In genomic region chr2:85998071-85998991, GRCh38 we compare ENCODE assay signal across 9 cellular contexts.
DNase-seq lines count a peak whose midpoint lies in the region; ATAC-seq and TF ChIP-seq lines count a peak whose summit lies in the region.
"Had no signal": no experiment of that assay in that cellular context is flagged by ENCODE, and none has a peak within 500 bp of the region (broad histone marks: within the 10 kb centered on the region; RNA-seq: fewer than 3 reads in every experiment).

No MANE protein-coding gene starts in this region.

- H3K36me3 Mint-ChIP-seq in activated CD4-positive, alpha-beta T cell treated with anti-CD3 and anti-CD28 coated beads for 36 hours (ENCODE audit: low read depth), result peaks cover 2% of the 10 kb centered on the region

- H3K4me1 Mint-ChIP-seq in activated CD4-positive, alpha-beta T cell treated with anti-CD3 and anti-CD28 coated beads for 36 hours, result peaks cover 51% of the 10 kb centered on the region

- H3K27me3 Mint-ChIP-seq in activated CD4-positive, alpha-beta T cell treated with anti-CD3 and anti-CD28 coated beads for 36 hours, result no peaks in the 10 kb centered on the region

- POLR2A ChIA-PET in activated CD4-positive, alpha-beta T cell treated with anti-CD3 and anti-CD28 coated beads for 36 hours (lab: Charles Lee), result no interaction called here

- TF ChIP-seq CTCF in thoracic aorta (IDR thresholded peaks at IDR 0.05), result no peak

- peak overlapping the region; percentile 52 for H3K4me3 ChIP-seq in thoracic aorta

- intact Hi-C loops in activated CD4-positive, alpha-beta T cell treated with anti-CD3 and anti-CD28 coated beads for 36 hours (cut with DNase I, micrococcal nuclease), result no loop called here

- CTCF ChIA-PET in activated CD4-positive, alpha-beta T cell treated with anti-CD3 and anti-CD28 coated beads for 36 hours (lab: Charles Lee), result interaction anchor here (0.7 to 1.4 kb wide), 3 partner anchors 82 to 185 kb away, joined by 3 read pairs; no protein-coding TSS in a partner anchor

- peaks cover 3% of the 10 kb centered on the region for H3K9me3 Mint-ChIP-seq in activated CD4-positive, alpha-beta T cell treated with anti-CD3 and anti-CD28 coated beads for 36 hours (ENCODE audit: low read depth)

- H3K36me3 ChIP-seq in thoracic aorta, result no peaks in the 10 kb centered on the region

- DNase-seq in activated CD4-positive, alpha-beta T cell treated with anti-CD3 and anti-CD28 coated beads for 36 hours, result no peak
- DNase-seq in activated CD4-positive, alpha-beta T cell treated with anti-CD3 and anti-CD28 coated beads for 1 hour, result no peak
- DNase-seq in amniotic epithelial cell (ENCODE audit: low read depth), result peak; percentile 60
- peak; percentile 76 for DNase-seq in left kidney (ENCODE audit: low read depth, low spot score)
- no peak for DNase-seq in thoracic aorta (ENCODE audit: low spot score)
- DNase-seq in DMS53 treated with DMSO at 0.1 percent for 48 hours (lab: John Stamatoyannopoulos, UW; ENCODE audit: unreplicated experiment), result no peak
- no peak for DNase-seq in NCI-H524 (lab: John Stamatoyannopoulos, UW)
- DNase-seq: NCI-H187 treated with DMSO at 0.1 percent for 48 hours had no signal

- peak overlapping the region; percentile 60 for H3K27ac Mint-ChIP-seq in activated CD4-positive, alpha-beta T cell treated with anti-CD3 and anti-CD28 coated beads for 36 hours

- H3K4me1 ChIP-seq in thoracic aorta (ENCODE audit: control insufficient read depth in 1 of 2, low read depth in 2 of 2), result peaks cover 56 to 69% of the 10 kb centered on the region in 2 donors

- no peak overlapping the region for H3K4me3 Mint-ChIP-seq in activated CD4-positive, alpha-beta T cell treated with anti-CD3 and anti-CD28 coated beads for 36 hours

- H3K27ac ChIP-seq in thoracic aorta, result peak overlapping the region; percentile 88 to 92

- no peaks in the 10 kb centered on the region for H3K27me3 ChIP-seq in thoracic aorta (replicated peaks; ENCODE audit: insufficient read depth)

- no peaks in the 10 kb centered on the region for H3K9me3 ChIP-seq in thoracic aorta

- ATAC-seq in activated CD4-positive, alpha-beta T cell treated with anti-CD3 and anti-CD28 coated beads for 36 hours, result no peak
- ATAC-seq in thoracic aorta (ENCODE audit: insufficient number of reproducible peaks, low FRiP score, low read depth) (peak; percentile 70), HG03045 (IDR thresholded peaks at IDR 0.05; ENCODE audit: unreplicated experiment) (no peak)

Comparison
In these comparisons a context has a peak if more than half of its experiments do, and no peak if none do; other contexts are left out.
1. DNase-seq: peak in amniotic epithelial cell (single experiment) and left kidney (single experiment); none in activated CD4-positive, alpha-beta T cell treated with anti-CD3 and anti-CD28 coated beads for 36 hours (single experiment), activated CD4-positive, alpha-beta T cell treated with anti-CD3 and anti-CD28 coated beads for 1 hour (single experiment), thoracic aorta (single experiment), DMS53 treated with DMSO at 0.1 percent for 48 hours (single experiment) and NCI-H524 (0 of 2).